Comparison of ENCODE assay signal across 9 cellular contexts in genomic region chr6:18585032-18585573, GRCh38.
DNase-seq lines count a peak whose midpoint lies in the region; ATAC-seq and TF ChIP-seq lines count a peak whose summit lies in the region.
"Had no signal": no experiment of that assay in that cellular context is flagged by ENCODE, and none has a peak within 500 bp of the region (broad histone marks: within the 10 kb centered on the region; RNA-seq: fewer than 3 reads in every experiment).

No MANE protein-coding gene starts in this region.

- H3K4me1 ChIP-seq in breast epithelium = no peaks in the 10 kb centered on the region
- H3K4me1 ChIP-seq in foreskin keratinocyte = no peaks in the 10 kb centered on the region
- H3K4me1 ChIP-seq in thyroid gland = peaks cover 0 to 7% of the 10 kb centered on the region in 2 donors

- CTCF ChIA-PET in MCF 10A (lab: Yijun Ruan, JAX) = interaction anchor here (0.6 kb wide), 1 partner anchor 12 kb away, joined by 3 read pairs; no protein-coding TSS in a partner anchor
- CTCF ChIA-PET in RWPE1 (lab: Yijun Ruan, JAX) = no interaction called here

- BruUV-seq in MCF 10A (replicated peaks; lab: Mats Ljungman, UMichigan) = no TSS peak

- no peaks in the 10 kb centered on the region for H3K9me3 Mint-ChIP-seq in MCF 10A (ENCODE audit: unreplicated experiment)

- H3K36me3 ChIP-seq in breast epithelium (no peaks in the 10 kb centered on the region), thyroid gland (no peaks in the 10 kb centered on the region)

- no peak overlapping the region for H3K27ac Mint-ChIP-seq in MCF 10A (ENCODE audit: low read depth, unreplicated experiment)

- ATAC-seq in foreskin keratinocyte (peak; percentile 85), HG03439 (IDR thresholded peaks at IDR 0.05; ENCODE audit: unreplicated experiment) (no peak)

- no peak overlapping the region for H3K4me3 Mint-ChIP-seq in MCF 10A (ENCODE audit: unreplicated experiment)

- H3K27me3 ChIP-seq in breast epithelium (no peaks in the 10 kb centered on the region), foreskin keratinocyte (no peaks in the 10 kb centered on the region), thyroid gland (no peaks in the 10 kb centered on the region)

- TF ChIP-seq POLR2A in breast epithelium (IDR thresholded peaks at IDR 0.05) (no peak), thyroid gland (IDR thresholded peaks at IDR 0.05) (no peak)

- no peak overlapping the region for H3K27ac ChIP-seq in breast epithelium
- no peak overlapping the region for H3K27ac ChIP-seq in RWPE1
- H3K27ac ChIP-seq in foreskin keratinocyte = no peak overlapping the region
- no peak overlapping the region for H3K27ac ChIP-seq in thyroid gland

- 17 to 19% methylated on average over 4 of the region's 4 CpGs for WGBS in thyroid gland, 2 donors

- no peak overlapping the region for H3K4me3 ChIP-seq in breast epithelium
- H3K4me3 ChIP-seq in thyroid gland (replicated peaks in 1 of 3) = no peak overlapping the region

- no peaks in the 10 kb centered on the region for H3K9me3 ChIP-seq in breast epithelium
- no peaks in the 10 kb centered on the region for H3K9me3 ChIP-seq in thyroid gland

- TF ChIP-seq CTCF in MCF 10A (IDR thresholded peaks at IDR 0.05; ENCODE audit: unreplicated experiment) = no peak
- TF ChIP-seq CTCF in breast epithelium (IDR thresholded peaks at IDR 0.05) = no peak
- no peak for TF ChIP-seq CTCF in RWPE1 (conservative IDR thresholded peaks at IDR 0.05; ENCODE audit: low read depth)
- TF ChIP-seq CTCF in foreskin keratinocyte (conservative IDR thresholded peaks at IDR 0.05) = no peak
- no peak for TF ChIP-seq CTCF in thyroid gland (IDR thresholded peaks at IDR 0.05)

- intact Hi-C loops in MCF 10A (cut with micrococcal nuclease) = no loop called here
- intact Hi-C loops in breast epithelium (cut with DNase I; ENCODE audit: low total_unique reads) = no loop called here
- intact Hi-C loops in thyroid gland (cut with DNase I) = no loop called here

- no peaks in the 10 kb centered on the region for H3K36me3 Mint-ChIP-seq in MCF 10A (ENCODE audit: insufficient read depth, unreplicated experiment)

- peaks cover 6% of the 10 kb centered on the region for H3K4me1 Mint-ChIP-seq in MCF 10A (ENCODE audit: insufficient read depth, unreplicated experiment)

- POLR2A ChIA-PET in MCF 10A (lab: Yijun Ruan, JAX) = interaction anchor here (0.8 kb wide), 1 partner anchor 48 kb away, joined by 3 read pairs; no protein-coding TSS in a partner anchor
- POLR2A ChIA-PET in RWPE1 (lab: Yijun Ruan, JAX; ENCODE audit: low non-redundant PET) = no interaction called here

- peaks cover 6% of the 10 kb centered on the region for H3K27me3 Mint-ChIP-seq in MCF 10A (ENCODE audit: insufficient read depth, unreplicated experiment)

- DNase-seq in MCF 10A (ENCODE audit: unreplicated experiment) (peak; percentile 61), breast epithelium (ENCODE audit: low spot score in 2 of 2) (no peak), RWPE1 (ENCODE audit: low spot score) (peak; percentile 34), foreskin keratinocyte (peak; percentile 26 to 46), thyroid gland (peak; percentile 77 to 84), NCI-H1694 treated with DMSO at 0.1 percent for 48 hours (lab: John Stamatoyannopoulos, UW) (no peak), D341Med (ENCODE audit: low spot score) (no peak)
- DNase-seq: GOT3 had no signal

Comparison
In these comparisons a context has a peak if more than half of its experiments do, and no peak if none do; other contexts are left out.
1. DNase-seq: peak in MCF 10A (single experiment), RWPE1 (single experiment), foreskin keratinocyte (2 of 2) and thyroid gland (2 of 2); none in breast epithelium (0 of 2), NCI-H1694 treated with DMSO at 0.1 percent for 48 hours (single experiment) and D341Med (single experiment).